Comparison of ENCODE assay signal across 9 cellular contexts in genomic region chr5:83035373-83036170, GRCh38. TPM values are rescaled to one million over a fixed set of nuclear protein-coding genes. Genes with fewer than 3 reads are reported as not detected.
DNase-seq lines count a peak whose midpoint lies in the region; ATAC-seq and TF ChIP-seq lines count a peak whose summit lies in the region.
"Had no signal": no experiment of that assay in that cellular context is flagged by ENCODE, and none has a peak within 500 bp of the region (broad histone marks: within the 10 kb centered on the region; RNA-seq: fewer than 3 reads in every experiment).

No MANE protein-coding gene starts in this region.

- TF ChIP-seq CTCF in HFFc6 (IDR thresholded peaks at IDR 0.05) = no peak

- H3K9me3 Mint-ChIP-seq in HFFc6 = no peaks in the 10 kb centered on the region
- H3K9me3 Mint-ChIP-seq: activated naive CD8-positive, alpha-beta T cell treated with anti-CD3 and anti-CD28 coated beads, Interleukin-2, amount 50 U/mL, for 24 hours had no signal

- H3K27me3 Mint-ChIP-seq in HFFc6 (ENCODE audit: insufficient read depth) = no peaks in the 10 kb centered on the region

- no peaks in the 10 kb centered on the region for H3K27me3 ChIP-seq in H7 (ENCODE audit: control insufficient read depth, insufficient read depth, low read length)

- peaks cover 18% of the 10 kb centered on the region for H3K4me1 Mint-ChIP-seq in HFFc6 (ENCODE audit: low read depth)

- H3K4me3 Mint-ChIP-seq in HFFc6 = no peak overlapping the region
- H3K4me3 Mint-ChIP-seq: activated naive CD8-positive, alpha-beta T cell treated with anti-CD3 and anti-CD28 coated beads, Interleukin-2, amount 50 U/mL, for 24 hours had no signal

- ATAC-seq in GM21390 (IDR thresholded peaks at IDR 0.05; ENCODE audit: unreplicated experiment) = no peak
- ATAC-seq: activated naive CD8-positive, alpha-beta T cell treated with anti-CD3 and anti-CD28 coated beads, Interleukin-2, amount 50 U/mL, for 24 hours had no signal

- H3K36me3 Mint-ChIP-seq in HFFc6 (ENCODE audit: low read depth) = no peaks in the 10 kb centered on the region

- DNase-seq in DMS79 (lab: John Stamatoyannopoulos, UW) = peak; percentile 54
- DNase-seq in NCI-H2196 (lab: John Stamatoyannopoulos, UW; ENCODE audit: unreplicated experiment) = peak; percentile 17
- peak; percentile 48 for DNase-seq in fibroblast of gingiva (ENCODE audit: low read depth)
- peak; percentile 99 for DNase-seq in pons (ENCODE audit: low spot score)
- DNase-seq in HFFc6 = no peak
- no peak for DNase-seq in H7
- DNase-seq in SW480 (ENCODE audit: low spot score) = no peak
- DNase-seq: activated naive CD8-positive, alpha-beta T cell treated with anti-CD3 and anti-CD28 coated beads, Interleukin-2, amount 50 U/mL, for 24 hours had no signal

- no peak overlapping the region for H3K27ac Mint-ChIP-seq in HFFc6
- H3K27ac Mint-ChIP-seq: activated naive CD8-positive, alpha-beta T cell treated with anti-CD3 and anti-CD28 coated beads, Interleukin-2, amount 50 U/mL, for 24 hours had no signal

- H3K4me3 ChIP-seq in H7 (ENCODE audit: insufficient read depth, low read depth, low read length) = no peak overlapping the region

- no peaks in the 10 kb centered on the region for H3K36me3 ChIP-seq in H7 (replicated peaks; ENCODE audit: control insufficient read depth, insufficient read depth, low read length)

RNA-seq across cellular contexts. Expression of gene TMEM167A, which starts 41.6 kb away (rescaled TPM):
- total RNA-seq in HFFc6 (2021; fragmentation: NEBNext Ultra II Directional; extraction: Animal tissue kit (Norgen Biotek cat#: 25700)) = 100 to 1,000 TPM; 125 to 164 (median 141) TPM
- total RNA-seq in H7 (2014; rRNA removed; shearing (Covaris generic)) = 76.5 and 104 TPM in 2 replicates

RNA-seq across cellular contexts. Expression of gene XRCC4, which starts 41.8 kb away (rescaled TPM):
- total RNA-seq in HFFc6 (2021; fragmentation: NEBNext Ultra II Directional; extraction: Animal tissue kit (Norgen Biotek cat#: 25700)) = 10 to 100 TPM; 13.6 to 17.1 (median 14.4) TPM
- 12.2 and 19.3 TPM in 2 replicates for total RNA-seq in H7 (2014; rRNA removed; shearing (Covaris generic))

Comparison
In these comparisons a context has a peak if more than half of its experiments do, and no peak if none do; other contexts are left out.
1. DNase-seq: peak in DMS79 (single experiment), NCI-H2196 (single experiment), fibroblast of gingiva (single experiment) and pons (single experiment); none in HFFc6 (single experiment), H7 (single experiment) and SW480 (single experiment).